In the genomic region with DNA sequence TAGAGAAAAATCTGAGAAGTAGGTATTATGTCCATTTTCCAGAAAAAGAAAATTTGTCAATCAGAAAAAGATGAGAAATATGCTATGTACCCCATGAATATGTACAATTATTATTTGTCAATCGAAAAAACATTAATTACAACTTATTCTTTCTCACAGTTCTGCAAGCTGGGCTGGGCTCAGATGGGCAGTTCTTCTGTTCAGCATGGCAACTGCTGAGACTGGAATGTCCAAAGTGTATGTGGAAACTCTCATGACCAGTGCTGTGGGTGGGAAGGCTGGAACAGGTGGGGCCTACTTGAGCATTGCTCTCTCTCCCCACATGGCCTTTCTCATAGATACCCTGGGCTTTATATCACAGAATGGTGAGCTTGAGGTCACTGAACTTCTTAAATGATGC, we compare ENCODE assay signal across 34 cellular contexts.
"Had no signal": no experiment of that assay in that cellular context is flagged by ENCODE, and none has a peak within 500 bp of the region (broad histone marks: within the 10 kb centered on the region; RNA-seq: fewer than 3 reads in every experiment).

No MANE protein-coding gene starts in this region.

- H3K27me3 ChIP-seq: MG63 had no signal

- H3K9me3 ChIP-seq: MG63 had no signal

- H3K4me3 ChIP-seq: MG63 had no signal

- DNase-seq: Karpas-422, Kasumi-1, MG63, MM.1S, MV-4-11, NCI-H1048, NCI-H1092, NCI-H1092 treated with DMSO at 0.1 percent for 48 hours, NCI-H1105, NCI-H1105 treated with DMSO at 0.1 percent for 48 hours, NCI-H1417, NCI-H1417 treated with DMSO at 0.1 percent for 48 hours, NCI-H1436, NCI-H1436 treated with DMSO at 0.1 percent for 48 hours, NCI-H146, NCI-H1694, NCI-H1694 treated with DMSO at 0.1 percent for 48 hours, NCI-H187, NCI-H187 treated with DMSO at 0.1 percent for 48 hours, NCI-H1930, NCI-H2029, NCI-H2029 treated with DMSO at 0.1 percent for 48 hours, NCI-H2081, NCI-H2081 treated with DMSO at 0.1 percent for 48 hours, NCI-H2107, NCI-H2171, NCI-H2171 treated with DMSO at 0.1 percent for 48 hours, NCI-H2227 treated with DMSO at 0.1 percent for 48 hours, NCI-H226, NCI-H345, NCI-H446, NCI-H446 treated with DMSO at 0.1 percent for 48 hours, NCI-H510A, NCI-H510A treated with DMSO at 0.1 percent for 48 hours had no signal

- H3K36me3 ChIP-seq: MG63 had no signal
